5 cellular contexts compared by ENCODE assay signal in genomic region chr11:33994937-33995336, GRCh38.
"Had no signal": no experiment of that assay in that cellular context is flagged by ENCODE, and none has a peak within 500 bp of the region (broad histone marks: within the 10 kb centered on the region; RNA-seq: fewer than 3 reads in every experiment).

No MANE protein-coding gene starts in this region.

- H3K4me3 ChIP-seq: GM23338 had no signal

- DNase-seq: H9, HCEC 1CT, IMR-90, KBM-7 had no signal
